Comparison of ENCODE assay signal across 29 cellular contexts in genomic region chr10:98659951-98660350, GRCh38.
"Had no signal": no experiment of that assay in that cellular context is flagged by ENCODE, and none has a peak within 500 bp of the region (broad histone marks: within the 10 kb centered on the region; RNA-seq: fewer than 3 reads in every experiment).

No MANE protein-coding gene starts in this region.

- H3K4me3 ChIP-seq: adrenal gland, SJCRH30 had no signal

- H3K27ac Mint-ChIP-seq: activated CD4-positive, alpha-beta T cell treated with anti-CD3 and anti-CD28 coated beads, Interleukin-2, amount 10 ng/mL, durations not matched to agents 24 days and 14 days; activated CD8-positive, alpha-beta T cell treated with anti-CD3 and anti-CD28 coated beads, Interleukin-2, amount 10 ng/mL, durations not matched to agents 7 days and 5 days; activated naive CD4-positive, alpha-beta T cell treated with anti-CD3 and anti-CD28 coated beads, Interleukin-2, amount 50 U/mL, for 24 hours; activated naive CD8-positive, alpha-beta T cell treated with anti-CD3 and anti-CD28 coated beads, Interleukin-2, amount 10 ng/mL, durations not matched to agents 7 days and 5 days; activated T-cell treated with anti-CD3 and anti-CD28 coated beads, Interleukin-2, amount 50 U/mL, for 24 hours; activated T-helper 2 cell treated with anti-CD3 and anti-CD28 coated beads, Interferon-gamma antibody, Interleukin-2, Interleukin-4, amounts not matched to agents 10 μg/mL and 5 μg/mL and 100 μg/mL, durations not matched to agents 14 hours and 24 hours and 36 hours had no signal

- H3K27me3 Mint-ChIP-seq: brain had no signal

- ATAC-seq: activated CD8-positive, alpha-beta T cell treated with anti-CD3 and anti-CD28 coated beads, Interleukin-2, amount 10 ng/mL, durations not matched to agents 7 days and 5 days; Panc1; SK-N-SH treated with all-trans-retinoic acid at 6 μM for 48 hours had no signal

- H3K4me1 ChIP-seq: adrenal gland, SJCRH30 had no signal

- H3K9ac ChIP-seq: KMS-11 had no signal

- H3K36me3 ChIP-seq: adrenal gland, SJCRH30 had no signal

- DNase-seq: activated CD4-positive, alpha-beta T cell treated with anti-CD3 and anti-CD28 coated beads, Interleukin-2, amount 10 ng/mL, durations not matched to agents 24 days and 14 days; activated CD4-positive, alpha-beta T cell treated with anti-CD3 and anti-CD28 coated beads, Interleukin-2, amount 50 U/mL, for 48 hours; activated CD8-positive, alpha-beta T cell treated with anti-CD3 and anti-CD28 coated beads, Interleukin-2, amount 10 ng/mL, durations not matched to agents 7 days and 5 days; activated gamma-delta T cell; activated naive CD4-positive, alpha-beta T cell treated with Interleukin-2 at 50 U/mL for 16 hours; activated naive CD8-positive, alpha-beta T cell treated with anti-CD3 and anti-CD28 coated beads, Interleukin-2, amount 10 ng/mL, durations not matched to agents 7 days and 5 days; activated T-cell treated with anti-CD3 and anti-CD28 coated beads, Interleukin-2, amount 50 U/mL, for 24 hours; adrenal gland; anterior cingulate cortex; central memory CD4-positive, alpha-beta T cell; MM.1S; MV-4-11; NCI-H1092; NCI-H1436 treated with DMSO at 0.1 percent for 48 hours; NCI-H1694 treated with DMSO at 0.1 percent for 48 hours; NCI-H2029; NCI-H345; NCI-H524 treated with DMSO at 0.1 percent for 48 hours; SHP77; SJCRH30; T-helper 1 cell; T-helper 2 cell; T-helper 9 cell had no signal

- H3K27me3 ChIP-seq: adrenal gland, SJCRH30 had no signal

- H3K36me3 Mint-ChIP-seq: activated naive CD4-positive, alpha-beta T cell treated with anti-CD3 and anti-CD28 coated beads, Interleukin-2, amount 50 U/mL, for 24 hours; activated naive CD8-positive, alpha-beta T cell treated with anti-CD3 and anti-CD28 coated beads, Interleukin-2, amount 10 ng/mL, durations not matched to agents 7 days and 5 days; brain had no signal

- H3K4me1 Mint-ChIP-seq: activated CD4-positive, alpha-beta T cell treated with anti-CD3 and anti-CD28 coated beads, Interleukin-2, amount 10 ng/mL, durations not matched to agents 24 days and 14 days; activated naive CD4-positive, alpha-beta T cell treated with anti-CD3 and anti-CD28 coated beads, Interleukin-2, amount 50 U/mL, for 24 hours; activated naive CD8-positive, alpha-beta T cell treated with anti-CD3 and anti-CD28 coated beads, Interleukin-2, amount 10 ng/mL, durations not matched to agents 7 days and 5 days; brain had no signal

- H3K4me3 Mint-ChIP-seq: activated CD4-positive, alpha-beta T cell treated with anti-CD3 and anti-CD28 coated beads, Interleukin-2, amount 10 ng/mL, durations not matched to agents 24 days and 14 days; activated CD8-positive, alpha-beta T cell treated with anti-CD3 and anti-CD28 coated beads, Interleukin-2, amount 10 ng/mL, durations not matched to agents 7 days and 5 days; activated naive CD4-positive, alpha-beta T cell treated with anti-CD3 and anti-CD28 coated beads, Interleukin-2, amount 50 U/mL, for 24 hours; activated naive CD8-positive, alpha-beta T cell treated with anti-CD3 and anti-CD28 coated beads, Interleukin-2, amount 10 ng/mL, durations not matched to agents 7 days and 5 days; activated T-cell treated with anti-CD3 and anti-CD28 coated beads, Interleukin-2, amount 50 U/mL, for 24 hours; brain had no signal

- H3K9me3 Mint-ChIP-seq: activated CD4-positive, alpha-beta T cell treated with anti-CD3 and anti-CD28 coated beads, Interleukin-2, amount 10 ng/mL, durations not matched to agents 24 days and 14 days; activated naive CD4-positive, alpha-beta T cell treated with anti-CD3 and anti-CD28 coated beads, Interleukin-2, amount 50 U/mL, for 24 hours; activated naive CD8-positive, alpha-beta T cell treated with anti-CD3 and anti-CD28 coated beads, Interleukin-2, amount 10 ng/mL, durations not matched to agents 7 days and 5 days; activated T-cell treated with anti-CD3 and anti-CD28 coated beads, Interleukin-2, amount 50 U/mL, for 24 hours; activated T-helper 2 cell treated with anti-CD3 and anti-CD28 coated beads, Interferon-gamma antibody, Interleukin-2, Interleukin-4, amounts not matched to agents 10 μg/mL and 5 μg/mL and 100 μg/mL, durations not matched to agents 14 hours and 24 hours and 36 hours had no signal
